17 cellular contexts compared by ENCODE assay signal in genomic region chr5:115671939-115672338, GRCh38. TPM values are rescaled to one million over a fixed set of nuclear protein-coding genes. Genes with fewer than 3 reads are reported as not detected.
DNase-seq lines count a peak whose midpoint lies in the region; ATAC-seq and TF ChIP-seq lines count a peak whose summit lies in the region.
"Had no signal": no experiment of that assay in that cellular context is flagged by ENCODE, and none has a peak within 500 bp of the region (broad histone marks: within the 10 kb centered on the region; RNA-seq: fewer than 3 reads in every experiment).

No MANE protein-coding gene starts in this region.

- H3K4me3 Mint-ChIP-seq in activated CD4-positive, alpha-beta memory T cell treated with anti-CD3 and anti-CD28 coated beads for 36 hours, result no peak overlapping the region
- no peak overlapping the region for H3K4me3 Mint-ChIP-seq in activated CD4-positive, alpha-beta memory T cell treated with anti-CD3 and anti-CD28 coated beads, Interleukin-2, amount 10 ng/mL, durations not matched to agents 7 days and 5 days
- H3K4me3 Mint-ChIP-seq in activated T-helper 2 cell treated with anti-CD3 and anti-CD28 coated beads, Interferon-gamma antibody, Interleukin-2, Interleukin-4, amounts not matched to agents 10 μg/mL and 5 μg/mL and 100 μg/mL, durations not matched to agents 14 hours and 24 hours and 36 hours (ENCODE audit: low read depth), result no peak overlapping the region
- H3K4me3 Mint-ChIP-seq: CD14-positive monocyte; CD8-positive, alpha-beta T cell had no signal

- H3K27me3 Mint-ChIP-seq in activated CD4-positive, alpha-beta memory T cell treated with anti-CD3 and anti-CD28 coated beads for 36 hours, result peaks cover 24% of the 10 kb centered on the region
- H3K27me3 Mint-ChIP-seq in activated CD4-positive, alpha-beta memory T cell treated with anti-CD3 and anti-CD28 coated beads, Interleukin-2, amount 10 ng/mL, durations not matched to agents 7 days and 5 days, result peaks cover 36% of the 10 kb centered on the region
- peaks cover 27% of the 10 kb centered on the region for H3K27me3 Mint-ChIP-seq in activated T-helper 2 cell treated with anti-CD3 and anti-CD28 coated beads, Interferon-gamma antibody, Interleukin-2, Interleukin-4, amounts not matched to agents 10 μg/mL and 5 μg/mL and 100 μg/mL, durations not matched to agents 14 hours and 24 hours and 36 hours (ENCODE audit: low read depth)

- ATAC-seq in RWPE2 (ENCODE audit: low read depth), result 0 out of 3 replicates have a peak, but pooled peaks have one; percentile 12
- ATAC-seq in HG03196 (IDR thresholded peaks at IDR 0.05; ENCODE audit: unreplicated experiment), result no peak
- ATAC-seq: CD8-positive, alpha-beta T cell had no signal

- H3K27me3 ChIP-seq in RWPE2 (ENCODE audit: insufficient read depth, poor library complexity, severe bottlenecking), result peaks cover 15% of the 10 kb centered on the region

- no peaks in the 10 kb centered on the region for H3K4me1 ChIP-seq in RWPE2 (ENCODE audit: insufficient read depth, poor library complexity, severe bottlenecking)
- H3K4me1 ChIP-seq: HAP-1 had no signal

- peaks cover 6% of the 10 kb centered on the region for H3K9me3 Mint-ChIP-seq in activated CD4-positive, alpha-beta memory T cell treated with anti-CD3 and anti-CD28 coated beads for 36 hours
- H3K9me3 Mint-ChIP-seq in activated CD4-positive, alpha-beta memory T cell treated with anti-CD3 and anti-CD28 coated beads, Interleukin-2, amount 10 ng/mL, durations not matched to agents 7 days and 5 days, result peaks cover 6% of the 10 kb centered on the region
- peaks cover 8% of the 10 kb centered on the region for H3K9me3 Mint-ChIP-seq in activated T-helper 2 cell treated with anti-CD3 and anti-CD28 coated beads, Interferon-gamma antibody, Interleukin-2, Interleukin-4, amounts not matched to agents 10 μg/mL and 5 μg/mL and 100 μg/mL, durations not matched to agents 14 hours and 24 hours and 36 hours

- CTCF ChIA-PET in activated CD4-positive, alpha-beta memory T cell treated with anti-CD3 and anti-CD28 coated beads for 36 hours (lab: Charles Lee), result no interaction called here
- CTCF ChIA-PET in activated CD4-positive, alpha-beta memory T cell treated with anti-CD3 and anti-CD28 coated beads, Interleukin-2, amount 10 ng/mL, durations not matched to agents 7 days and 5 days (lab: Charles Lee), result interaction anchor here (0.6 kb wide), 1 partner anchor 167 kb away, joined by 3 read pairs; no protein-coding TSS in a partner anchor

- no peak overlapping the region for H3K4me3 ChIP-seq in RWPE2 (ENCODE audit: severe bottlenecking)
- H3K4me3 ChIP-seq: HAP-1 had no signal

- POLR2A ChIA-PET in activated CD4-positive, alpha-beta memory T cell treated with anti-CD3 and anti-CD28 coated beads for 36 hours (lab: Charles Lee), result no interaction called here
- POLR2A ChIA-PET in activated CD4-positive, alpha-beta memory T cell treated with anti-CD3 and anti-CD28 coated beads, Interleukin-2, amount 10 ng/mL, durations not matched to agents 7 days and 5 days (lab: Charles Lee), result no interaction called here

- no peak for TF ChIP-seq CTCF in RWPE2 (IDR thresholded peaks at IDR 0.05; ENCODE audit: poor library complexity, severe bottlenecking)

- H3K27ac Mint-ChIP-seq in activated CD4-positive, alpha-beta memory T cell treated with anti-CD3 and anti-CD28 coated beads for 36 hours, result no peak overlapping the region
- H3K27ac Mint-ChIP-seq in activated CD4-positive, alpha-beta memory T cell treated with anti-CD3 and anti-CD28 coated beads, Interleukin-2, amount 10 ng/mL, durations not matched to agents 7 days and 5 days, result no peak overlapping the region
- no peak overlapping the region for H3K27ac Mint-ChIP-seq in activated T-helper 2 cell treated with anti-CD3 and anti-CD28 coated beads, Interferon-gamma antibody, Interleukin-2, Interleukin-4, amounts not matched to agents 10 μg/mL and 5 μg/mL and 100 μg/mL, durations not matched to agents 14 hours and 24 hours and 36 hours
- H3K27ac Mint-ChIP-seq: CD14-positive monocyte; CD8-positive, alpha-beta T cell had no signal

- H3K27ac ChIP-seq in RWPE2 (ENCODE audit: poor library complexity, severe bottlenecking), result no peak overlapping the region
- H3K27ac ChIP-seq: 22Rv1, HL-60 had no signal

- H3K4me1 Mint-ChIP-seq in activated CD4-positive, alpha-beta memory T cell treated with anti-CD3 and anti-CD28 coated beads for 36 hours (ENCODE audit: low read depth), result no peaks in the 10 kb centered on the region
- no peaks in the 10 kb centered on the region for H3K4me1 Mint-ChIP-seq in activated CD4-positive, alpha-beta memory T cell treated with anti-CD3 and anti-CD28 coated beads, Interleukin-2, amount 10 ng/mL, durations not matched to agents 7 days and 5 days
- H3K4me1 Mint-ChIP-seq in activated T-helper 2 cell treated with anti-CD3 and anti-CD28 coated beads, Interferon-gamma antibody, Interleukin-2, Interleukin-4, amounts not matched to agents 10 μg/mL and 5 μg/mL and 100 μg/mL, durations not matched to agents 14 hours and 24 hours and 36 hours (ENCODE audit: low read depth), result no peaks in the 10 kb centered on the region
- H3K4me1 Mint-ChIP-seq: CD14-positive monocyte had no signal

- peak; percentile 9 for DNase-seq in activated CD4-positive, alpha-beta memory T cell treated with anti-CD3 and anti-CD28 coated beads for 36 hours
- no peak for DNase-seq in activated CD4-positive, alpha-beta memory T cell treated with anti-CD3 and anti-CD28 coated beads, Interleukin-2, amount 10 ng/mL, durations not matched to agents 7 days and 5 days
- DNase-seq in RWPE2 (ENCODE audit: low spot score) (no peak), astrocyte of the hippocampus (ENCODE audit: low read depth, low spot score) (peak; percentile 69), stromal cell of bone marrow (ENCODE audit: low read depth) (peak; percentile 4), NCI-H2081 treated with DMSO at 0.1 percent for 48 hours (lab: John Stamatoyannopoulos, UW) (no peak)
- no peak for DNase-seq in activated T-helper 2 cell treated with anti-CD3 and anti-CD28 coated beads, Interferon-gamma antibody, Interleukin-2, Interleukin-4, amounts not matched to agents 10 μg/mL and 5 μg/mL and 100 μg/mL, durations not matched to agents 14 hours and 24 hours and 36 hours (ENCODE audit: low spot score)
- DNase-seq: CD8-positive, alpha-beta T cell; COR-L47; DMS153; DMS79 treated with DMSO at 0.1 percent for 48 hours; EL had no signal

- intact Hi-C loops in activated CD4-positive, alpha-beta memory T cell treated with anti-CD3 and anti-CD28 coated beads for 36 hours (cut with micrococcal nuclease), result no loop called here
- intact Hi-C loops in activated T-helper 2 cell treated with anti-CD3 and anti-CD28 coated beads, Interferon-gamma antibody, Interleukin-2, Interleukin-4, amounts not matched to agents 10 μg/mL and 5 μg/mL and 100 μg/mL, durations not matched to agents 14 hours and 24 hours and 36 hours (cut with micrococcal nuclease), result no loop called here

- H3K9me3 ChIP-seq in RWPE2 (ENCODE audit: severe bottlenecking), result no peaks in the 10 kb centered on the region
- H3K9me3 ChIP-seq: HAP-1 had no signal

- peaks cover 2% of the 10 kb centered on the region for H3K36me3 Mint-ChIP-seq in activated CD4-positive, alpha-beta memory T cell treated with anti-CD3 and anti-CD28 coated beads for 36 hours
- H3K36me3 Mint-ChIP-seq in activated CD4-positive, alpha-beta memory T cell treated with anti-CD3 and anti-CD28 coated beads, Interleukin-2, amount 10 ng/mL, durations not matched to agents 7 days and 5 days (ENCODE audit: low read depth), result no peaks in the 10 kb centered on the region
- H3K36me3 Mint-ChIP-seq in activated T-helper 2 cell treated with anti-CD3 and anti-CD28 coated beads, Interferon-gamma antibody, Interleukin-2, Interleukin-4, amounts not matched to agents 10 μg/mL and 5 μg/mL and 100 μg/mL, durations not matched to agents 14 hours and 24 hours and 36 hours (ENCODE audit: low read depth), result no peaks in the 10 kb centered on the region
- H3K36me3 Mint-ChIP-seq: CD14-positive monocyte; CD8-positive, alpha-beta T cell had no signal

- no peaks in the 10 kb centered on the region for H3K36me3 ChIP-seq in RWPE2 (ENCODE audit: low read depth)
- H3K36me3 ChIP-seq: HAP-1 had no signal

RNA-seq across cellular contexts. Expression of gene TMED7, which starts 46.1 kb away (rescaled TPM):
- 10 to 100 TPM; 42.2 to 44.1 TPM for total RNA-seq in activated CD4-positive, alpha-beta memory T cell treated with anti-CD3 and anti-CD28 coated beads for 36 hours
- total RNA-seq in activated CD4-positive, alpha-beta memory T cell treated with anti-CD3 and anti-CD28 coated beads, Interleukin-2, amount 10 ng/mL, durations not matched to agents 7 days and 5 days, result 10 to 100 TPM; 52.7 to 55.6 TPM
- 40.2 and 40.9 TPM in 2 replicates for total RNA-seq in activated T-helper 2 cell treated with anti-CD3 and anti-CD28 coated beads, Interferon-gamma antibody, Interleukin-2, Interleukin-4, amounts not matched to agents 10 μg/mL and 5 μg/mL and 100 μg/mL, durations not matched to agents 14 hours and 24 hours and 36 hours

Comparison
In these comparisons a context has a peak if more than half of its experiments do, and no peak if none do; other contexts are left out.
1. DNase-seq: peak in activated CD4-positive, alpha-beta memory T cell treated with anti-CD3 and anti-CD28 coated beads for 36 hours (single experiment), astrocyte of the hippocampus (single experiment) and stromal cell of bone marrow (single experiment); none in activated CD4-positive, alpha-beta memory T cell treated with anti-CD3 and anti-CD28 coated beads, Interleukin-2, amount 10 ng/mL, durations not matched to agents 7 days and 5 days (single experiment), RWPE2 (single experiment), activated T-helper 2 cell treated with anti-CD3 and anti-CD28 coated beads, Interferon-gamma antibody, Interleukin-2, Interleukin-4, amounts not matched to agents 10 μg/mL and 5 μg/mL and 100 μg/mL, durations not matched to agents 14 hours and 24 hours and 36 hours (single experiment) and NCI-H2081 treated with DMSO at 0.1 percent for 48 hours (single experiment).